13 cellular contexts compared by ENCODE assay signal in the genomic region with DNA sequence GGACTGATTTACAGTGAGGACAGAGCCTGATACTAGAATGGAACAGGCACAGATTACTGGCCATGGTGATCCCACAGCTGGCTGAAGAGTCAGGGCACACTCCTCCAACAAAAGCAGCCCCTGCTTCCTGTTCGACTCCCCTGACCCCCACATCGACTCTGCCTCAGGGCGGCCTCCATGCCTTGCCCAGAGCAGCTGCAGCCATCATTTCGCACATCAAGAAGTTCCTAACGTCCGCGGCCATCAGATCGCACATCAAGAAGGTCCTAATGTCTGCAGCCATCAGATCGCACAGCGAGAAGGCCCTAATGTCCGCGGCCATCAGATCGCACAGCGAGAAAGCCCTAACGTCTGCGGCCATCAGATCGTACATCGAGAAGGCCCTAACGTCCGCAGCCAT.
A peak's percentile ranks its signal among the peaks of the same experiment; 100 is the strongest.
DNase-seq lines count a peak whose midpoint lies in the region; ATAC-seq, FAIRE-seq and TF ChIP-seq lines count a peak whose summit lies in the region.
"Had no signal": no experiment of that assay in that cellular context is flagged by ENCODE, and none has a peak within 500 bp of the region (broad histone marks: within the 10 kb centered on the region; RNA-seq: fewer than 3 reads in every experiment).

No MANE protein-coding gene starts in this region.

- no peak overlapping the region for H4K91ac ChIP-seq in H1 (replicated peaks; ENCODE audit: insufficient read length, low read length)
- H4K91ac ChIP-seq in neuronal stem cell (ENCODE audit: low read depth, low read length, poor library complexity), result no peak overlapping the region

- no peak overlapping the region for H4K5ac ChIP-seq in H1 (ENCODE audit: insufficient read length, low read depth, low read length)

- H3K23me2 ChIP-seq in H1 (ENCODE audit: low read depth, low read length), result no peaks in the 10 kb centered on the region

- H3K4me2 ChIP-seq in H1 (ENCODE audit: insufficient read depth in 1 of 2, low read depth in 2 of 2, low read length in 2 of 2) (no peak overlapping the region), neuronal stem cell (ENCODE audit: insufficient read depth, low read length, poor library complexity, severe bottlenecking) (no peak overlapping the region)

- no peak for TF ChIP-seq RAD21 in H1 (IDR thresholded peaks at IDR 0.05 in 1 of 2, conservative IDR thresholded peaks at IDR 0.05 in 1 of 2; ENCODE audit: low read depth in 2 of 2, low read length in 2 of 2)

- H3K79me1 ChIP-seq in H1 (ENCODE audit: low read depth, low read length), result no peaks in the 10 kb centered on the region
- H3K79me1 ChIP-seq in neuronal stem cell (ENCODE audit: low read depth, low read length), result no peaks in the 10 kb centered on the region

- H3K36me3 ChIP-seq in right atrium auricular region (no peaks in the 10 kb centered on the region), heart right ventricle (no peaks in the 10 kb centered on the region), H1 (ENCODE audit: control insufficient read depth in 2 of 4, insufficient read depth in 4 of 4, low read length in 3 of 4) (no peaks in the 10 kb centered on the region), neuronal stem cell (replicated peaks in 1 of 2; ENCODE audit: control insufficient read depth in 2 of 2, insufficient read depth in 2 of 2, low read length in 2 of 2) (no peaks in the 10 kb centered on the region), stomach (no peaks in the 10 kb centered on the region)
- H3K36me3 ChIP-seq: BLaER1 treated with 17β-estradiol and CSF1 and Interleukin-3, amounts not matched to agents 10 nM and 100 nM had no signal

- peak; percentile 28 for DNase-seq in right atrium auricular region (ENCODE audit: low spot score)
- DNase-seq in heart right ventricle, result no peak
- no peak for DNase-seq in H1 (ENCODE audit: low read depth in 1 of 2, low spot score in 2 of 2)
- no peak for DNase-seq in neuronal stem cell (ENCODE audit: low spot score)
- no peak for DNase-seq in iPS-NIHi11 (ENCODE audit: low spot score)
- no peak for DNase-seq in stomach
- DNase-seq: ACHN; CD4-positive, CD25-positive, alpha-beta regulatory T cell; DMS 273 treated with DMSO at 0.1 percent for 48 hours had no signal

- H3K56ac ChIP-seq in H1 (replicated peaks; ENCODE audit: insufficient read length, low read depth, low read length), result no peak overlapping the region

- no peaks in the 10 kb centered on the region for H3K27me3 ChIP-seq in right atrium auricular region
- H3K27me3 ChIP-seq in heart right ventricle, result no peaks in the 10 kb centered on the region
- H3K27me3 ChIP-seq in H1 (replicated peaks in 1 of 4; ENCODE audit: control insufficient read depth in 3 of 4, extremely low read depth in 1 of 4, insufficient read depth in 3 of 4, low read length in 3 of 4), result no peaks in the 10 kb centered on the region
- peaks cover 0 to 3% (median 0%) of the 10 kb centered on the region in 3 experiments for H3K27me3 ChIP-seq in neuronal stem cell (ENCODE audit: control insufficient read depth in 3 of 3, insufficient read depth in 3 of 3, low read depth in 1 of 3, low read length in 3 of 3)
- H3K27me3 ChIP-seq in stomach, result no peaks in the 10 kb centered on the region
- H3K27me3 ChIP-seq: BLaER1 treated with 17β-estradiol and CSF1 and Interleukin-3, amounts not matched to agents 10 nM and 100 nM had no signal

- no peak overlapping the region; the same call in 1 of the 2 replicates for H2BK5ac ChIP-seq in H1 (ENCODE audit: low read depth, low read length)
- no peak overlapping the region for H2BK5ac ChIP-seq in neuronal stem cell (ENCODE audit: low read length)

- TF ChIP-seq CTCF in right atrium auricular region (IDR thresholded peaks at IDR 0.05), result no peak
- no peak for TF ChIP-seq CTCF in heart right ventricle (IDR thresholded peaks at IDR 0.05)
- no peak for TF ChIP-seq CTCF in H1 (IDR thresholded peaks at IDR 0.05; ENCODE audit: control extremely low read depth in 1 of 3, insufficient read depth in 1 of 3, low read depth in 1 of 3, low read length in 3 of 3)
- TF ChIP-seq CTCF in stomach (IDR thresholded peaks at IDR 0.05), result no peak

- H3K9me3 ChIP-seq in right atrium auricular region (no peaks in the 10 kb centered on the region), heart right ventricle (no peaks in the 10 kb centered on the region), H1 (ENCODE audit: insufficient read depth in 2 of 2, low read depth in 1 of 2, low read length in 1 of 2) (no peaks in the 10 kb centered on the region), neuronal stem cell (replicated peaks in 1 of 2; ENCODE audit: control insufficient read depth in 2 of 2, insufficient read depth in 1 of 2, low read depth in 1 of 2, low read length in 2 of 2) (no peaks in the 10 kb centered on the region), stomach (no peaks in the 10 kb centered on the region)
- H3K9me3 ChIP-seq: BLaER1 treated with 17β-estradiol and CSF1 and Interleukin-3, amounts not matched to agents 10 nM and 100 nM had no signal

- H3K4ac ChIP-seq in H1 (replicated peaks; ENCODE audit: insufficient read length, low read depth, low read length), result no peak overlapping the region
- H3K4ac ChIP-seq in neuronal stem cell (ENCODE audit: low read length), result no peak overlapping the region

- H4K20me1 ChIP-seq in H1 (replicated peaks in 1 of 2; ENCODE audit: control insufficient read depth in 1 of 2, insufficient read depth in 2 of 2, low read length in 2 of 2), result no peaks in the 10 kb centered on the region
- H4K20me1 ChIP-seq: BLaER1 treated with 17β-estradiol and CSF1 and Interleukin-3, amounts not matched to agents 10 nM and 100 nM had no signal

- no peak overlapping the region for H3K18ac ChIP-seq in H1 (ENCODE audit: extremely low read depth, low read length)
- no peak overlapping the region for H3K18ac ChIP-seq in neuronal stem cell (ENCODE audit: low read length)

- CTCF ChIA-PET in H1 (lab: Charles Lee; ENCODE audit: partially characterized antibody), result no interaction called here

- no peak for FAIRE-seq in H1 (lab: Jason Lieb, UNC)
- FAIRE-seq: GM12878, GM18507 had no signal

- 92 to 93% methylated on average over 20 of the region's 20 CpGs for WGBS in heart right ventricle, 2 donors
- 95% methylated on average over 17 of the region's 20 CpGs; no CpG with 5 or more reads in 1 of the 2 experiments for WGBS in H1 (ENCODE audit: extremely low coverage in 1 of 2, insufficient coverage in 1 of 2, insufficient read length in 1 of 2, insufficient replicate concordance in 2 of 2, low coverage in 1 of 2, low lambda C conversion rate in 2 of 2, missing lambda C conversion rate in 1 of 2), 2 experiments
- WGBS in neuronal stem cell (ENCODE audit: extremely low coverage in 2 of 2, insufficient read length in 2 of 2, insufficient replicate concordance in 1 of 2), 2 donors, result no CpG with 5 or more reads among the region's 20 CpGs
- 89 to 95% (median 93%) methylated on average over 20 of the region's 20 CpGs for WGBS in stomach, 5 donors

- no peak overlapping the region for H2BK120ac ChIP-seq in H1 (replicated peaks; ENCODE audit: low read depth, low read length)
- H2BK120ac ChIP-seq in neuronal stem cell (ENCODE audit: low read depth, low read length), result no peak overlapping the region

- no peak overlapping the region for H3K4me3 ChIP-seq in right atrium auricular region
- no peak overlapping the region for H3K4me3 ChIP-seq in heart right ventricle
- H3K4me3 ChIP-seq in H1 (ENCODE audit: extremely low read depth in 1 of 4, insufficient read depth in 2 of 4, low read depth in 3 of 4, low read length in 4 of 4), result no peak overlapping the region
- no peak overlapping the region for H3K4me3 ChIP-seq in neuronal stem cell (ENCODE audit: low read length in 2 of 2)
- H3K4me3 ChIP-seq in stomach, result no peak overlapping the region
- H3K4me3 ChIP-seq: BLaER1 treated with 17β-estradiol and CSF1 and Interleukin-3, amounts not matched to agents 10 nM and 100 nM; GM12878 had no signal

- H2AK5ac ChIP-seq in H1 (ENCODE audit: low read depth, low read length), result 0 out of 2 replicates have a peak overlapping the region, but pooled peaks have one; percentile 66
- H2AK5ac ChIP-seq in neuronal stem cell (ENCODE audit: low read depth, low read length), result peak overlapping the region; percentile 60

- H2AFZ ChIP-seq in H1 (ENCODE audit: low read length) (0 out of 2 replicates have a peak overlapping the region, but pooled peaks have one; percentile 29), neuronal stem cell (ENCODE audit: low read length) (no peak overlapping the region)

- no peak for TF ChIP-seq POLR2A in H1 (IDR thresholded peaks at IDR 0.05; ENCODE audit: control extremely low read depth in 1 of 2, low read depth in 2 of 2, low read length in 2 of 2)
- no peak for TF ChIP-seq POLR2A in stomach (IDR thresholded peaks at IDR 0.05)

- no peak for TF ChIP-seq EP300 in H1 (IDR thresholded peaks at IDR 0.05; ENCODE audit: borderline replicate concordance in 1 of 2, low read depth in 2 of 2, low read length in 2 of 2)
- TF ChIP-seq EP300 in stomach (IDR thresholded peaks at IDR 0.05), result no peak

- ATAC-seq in heart right ventricle, result no peak
- ATAC-seq in HG03139 (IDR thresholded peaks at IDR 0.05; ENCODE audit: unreplicated experiment), result no peak
- ATAC-seq: GM12878 had no signal

- H2BK15ac ChIP-seq in H1 (ENCODE audit: low read length) (no peak overlapping the region), neuronal stem cell (ENCODE audit: low read length) (no peak overlapping the region)

- no peak overlapping the region for H3K14ac ChIP-seq in H1 (ENCODE audit: insufficient read length)
- H3K14ac ChIP-seq in neuronal stem cell (ENCODE audit: low read length), result no peak overlapping the region

- H3K27ac ChIP-seq in right atrium auricular region (no peak overlapping the region), heart right ventricle (no peak overlapping the region), H1 (ENCODE audit: low read depth, low read length) (no peak overlapping the region), neuronal stem cell (replicated peaks; ENCODE audit: low read length) (no peak overlapping the region), stomach (no peak overlapping the region)
- H3K27ac ChIP-seq: BLaER1 treated with 17β-estradiol and CSF1 and Interleukin-3, amounts not matched to agents 10 nM and 100 nM had no signal

- no peak overlapping the region for H3K9ac ChIP-seq in H1 (replicated peaks in 1 of 4; ENCODE audit: extremely low read depth in 1 of 4, low read depth in 3 of 4, low read length in 3 of 4)
- no peak overlapping the region for H3K9ac ChIP-seq in neuronal stem cell (ENCODE audit: low read depth, low read length, poor library complexity)
- H3K9ac ChIP-seq: BLaER1 treated with 17β-estradiol and CSF1 and Interleukin-3, amounts not matched to agents 10 nM and 100 nM had no signal

- intact Hi-C loops in heart right ventricle (cut with DNase I) (no loop called here), stomach (cut with DNase I; ENCODE audit: low total_unique reads) (no loop called here)

- 0 out of 2 replicates have a peak overlapping the region, but pooled peaks have one; percentile 64 for H2BK20ac ChIP-seq in H1 (ENCODE audit: low read length)

- H3K79me2 ChIP-seq in H1 (ENCODE audit: control insufficient read depth in 1 of 2, insufficient read depth in 2 of 2, low read length in 2 of 2), result no peaks in the 10 kb centered on the region

- no peaks in the 10 kb centered on the region for H3K4me1 ChIP-seq in right atrium auricular region
- H3K4me1 ChIP-seq in heart right ventricle, result peaks cover 0 to 13% (median 0%) of the 10 kb centered on the region in 9 donors
- peaks cover 0 to 5% (median 2%) of the 10 kb centered on the region in 4 experiments; a peak in 2 of 7 replicates for H3K4me1 ChIP-seq in H1 (replicated peaks in 1 of 4; ENCODE audit: control insufficient read depth in 3 of 4, insufficient read depth in 4 of 4, low read length in 3 of 4)
- H3K4me1 ChIP-seq in neuronal stem cell (ENCODE audit: control insufficient read depth in 2 of 2, insufficient read depth in 1 of 2, low read depth in 1 of 2, low read length in 2 of 2), result no peaks in the 10 kb centered on the region
- no peaks in the 10 kb centered on the region for H3K4me1 ChIP-seq in stomach

- H2BK12ac ChIP-seq in H1 (ENCODE audit: low read depth, low read length) (no peak overlapping the region), neuronal stem cell (ENCODE audit: low read length) (no peak overlapping the region)

- H4K8ac ChIP-seq in H1 (ENCODE audit: extremely low read depth, insufficient read depth, low read length), result no peak overlapping the region
- no peak overlapping the region for H4K8ac ChIP-seq in neuronal stem cell (ENCODE audit: low read depth, low read length)

- POLR2A ChIA-PET in H1 (lab: Charles Lee; ENCODE audit: partially characterized antibody), result no interaction called here

- H3K23ac ChIP-seq in H1 (ENCODE audit: insufficient read length) (no peak overlapping the region), neuronal stem cell (ENCODE audit: low read depth, low read length, poor library complexity) (no peak overlapping the region)
